8 cellular contexts compared by ENCODE assay signal in genomic region chr18:74148543-74149070, GRCh38. TPM values are rescaled to one million over a fixed set of nuclear protein-coding genes. Genes with fewer than 3 reads are reported as not detected.
DNase-seq lines count a peak whose midpoint lies in the region; ATAC-seq and TF ChIP-seq lines count a peak whose summit lies in the region.

No MANE protein-coding gene starts in this region.

- POLR2A ChIA-PET in activated CD8-positive, alpha-beta T cell treated with anti-CD3 and anti-CD28 coated beads for 36 hours (lab: Charles Lee): interaction anchor here (1.0 to 1.5 kb wide), 2 partner anchors 9 to 13 kb away, joined by 3 to 4 read pairs; no protein-coding TSS in a partner anchor
- POLR2A ChIA-PET in HEK293T (lab: Yijun Ruan, JAX): no interaction called here

- H3K36me3 ChIP-seq in thoracic aorta: no peaks in the 10 kb centered on the region

- peak; percentile 22 for ATAC-seq in GM18907 (IDR thresholded peaks at IDR 0.05; ENCODE audit: unreplicated experiment)
- peak; percentile 10 for ATAC-seq in HG02884 (IDR thresholded peaks at IDR 0.05; ENCODE audit: unreplicated experiment)
- no peak for ATAC-seq in activated CD8-positive, alpha-beta T cell treated with anti-CD3 and anti-CD28 coated beads for 36 hours
- ATAC-seq in thoracic aorta (ENCODE audit: insufficient number of reproducible peaks, low FRiP score, low read depth): no peak

- H3K4me1 ChIP-seq in thoracic aorta (ENCODE audit: control insufficient read depth in 1 of 2, low read depth in 2 of 2): peaks cover 15 to 22% of the 10 kb centered on the region in 2 donors

- intact Hi-C loops in activated CD8-positive, alpha-beta T cell treated with anti-CD3 and anti-CD28 coated beads for 36 hours (cut with micrococcal nuclease): loop anchor here (5.0 kb wide), 2 partner anchors 81 to 349 kb away; partner anchors contain the start of gene CNDP2

- peaks cover 49% of the 10 kb centered on the region for H3K4me1 Mint-ChIP-seq in activated CD8-positive, alpha-beta T cell treated with anti-CD3 and anti-CD28 coated beads for 36 hours (ENCODE audit: low read depth)

- peaks cover 2% of the 10 kb centered on the region for H3K27me3 Mint-ChIP-seq in activated CD8-positive, alpha-beta T cell treated with anti-CD3 and anti-CD28 coated beads for 36 hours

- CTCF ChIA-PET in activated CD8-positive, alpha-beta T cell treated with anti-CD3 and anti-CD28 coated beads for 36 hours (lab: Charles Lee): interaction anchor here (0.8 kb wide), 1 partner anchor 66 kb away, joined by 3 read pairs; no protein-coding TSS in a partner anchor
- CTCF ChIA-PET in HEK293T (lab: Yijun Ruan, JAX): no interaction called here

- peak overlapping the region; percentile 81 for H3K4me3 ChIP-seq in thoracic aorta

- no peaks in the 10 kb centered on the region for H3K9me3 ChIP-seq in thoracic aorta

- H3K27ac Mint-ChIP-seq in activated CD8-positive, alpha-beta T cell treated with anti-CD3 and anti-CD28 coated beads for 36 hours: peak overlapping the region; percentile 99

- H3K4me3 Mint-ChIP-seq in activated CD8-positive, alpha-beta T cell treated with anti-CD3 and anti-CD28 coated beads for 36 hours: peak overlapping the region; percentile 98

- no peak for TF ChIP-seq CTCF in activated CD8-positive, alpha-beta T cell treated with anti-CD3 and anti-CD28 coated beads for 36 hours (IDR thresholded peaks at IDR 0.05)
- no peak for TF ChIP-seq CTCF in thoracic aorta (IDR thresholded peaks at IDR 0.05)

- no peaks in the 10 kb centered on the region for H3K9me3 Mint-ChIP-seq in activated CD8-positive, alpha-beta T cell treated with anti-CD3 and anti-CD28 coated beads for 36 hours

- peaks cover 43% of the 10 kb centered on the region for H3K36me3 Mint-ChIP-seq in activated CD8-positive, alpha-beta T cell treated with anti-CD3 and anti-CD28 coated beads for 36 hours (ENCODE audit: low read depth)

- H3K27ac ChIP-seq in thoracic aorta: peak overlapping the region; percentile 14 to 87

- no peak for DNase-seq in activated CD8-positive, alpha-beta T cell treated with anti-CD3 and anti-CD28 coated beads for 36 hours
- DNase-seq in iris pigment epithelial cell (ENCODE audit: low read depth) (peak; percentile 6), thoracic aorta (ENCODE audit: low spot score) (no peak), dedifferentiated amniotic fluid mesenchymal stem cell (ENCODE audit: extremely low spot score) (no peak), HEK293T (ENCODE audit: extremely low spot score) (no peak), NCI-H1694 (lab: John Stamatoyannopoulos, UW) (no peak)

- H3K27me3 ChIP-seq in thoracic aorta (replicated peaks; ENCODE audit: insufficient read depth): no peaks in the 10 kb centered on the region

TF ChIP-seq in HEK293T, 16 proteins besides CTCF, POLR2A, EP300 and RAD21:
- TF ChIP-seq BHLHE40 (IDR thresholded peaks at IDR 0.05; ENCODE audit: borderline replicate concordance) (no peak), PKNOX1 (IDR thresholded peaks at IDR 0.05) (no peak), TARDBP (IDR thresholded peaks at IDR 0.05) (no peak), NFRKB (IDR thresholded peaks at IDR 0.05) (no peak), ARNT (IDR thresholded peaks at IDR 0.05) (no peak), ELF4 (IDR thresholded peaks at IDR 0.05) (no peak), HDGF (IDR thresholded peaks at IDR 0.05; ENCODE audit: borderline replicate concordance) (no peak), ZNF384 (IDR thresholded peaks at IDR 0.05) (no peak), FOXK2 (IDR thresholded peaks at IDR 0.05) (no peak)
TF ChIP-seq in HEK293T: peak in this region for 0.

RNA-seq across cellular contexts. Expression of gene TIMM21, which starts 0.3 kb away (rescaled TPM):
- total RNA-seq in activated CD8-positive, alpha-beta T cell treated with anti-CD3 and anti-CD28 coated beads for 36 hours: 10 to 100 TPM; 70.2 to 71.2 TPM
- 10 to 100 TPM; 14.5 to 34.5 TPM for total RNA-seq in thoracic aorta

RNA-seq across cellular contexts. Expression of gene FBXO15, which starts 1.0 kb away (rescaled TPM):
- total RNA-seq in activated CD8-positive, alpha-beta T cell treated with anti-CD3 and anti-CD28 coated beads for 36 hours: 1 to 10 TPM; 2.1 TPM
- total RNA-seq in thoracic aorta: 1 to 10 TPM in 1 of 2 donors, not detected in 1; 1.8 TPM

Comparison
In these comparisons a context has a peak if more than half of its experiments do, and no peak if none do; other contexts are left out.
1. ATAC-seq: peak in GM18907 (single experiment) and HG02884 (single experiment); none in activated CD8-positive, alpha-beta T cell treated with anti-CD3 and anti-CD28 coated beads for 36 hours (single experiment) and thoracic aorta (single experiment).